ENCODE assay signal across 27 cellular contexts in genomic region chr6:45982280-45983036, GRCh38. TPM values are rescaled to one million over a fixed set of nuclear protein-coding genes. Genes with fewer than 3 reads are reported as not detected.
DNase-seq lines count a peak whose midpoint lies in the region; ATAC-seq, FAIRE-seq and TF ChIP-seq lines count a peak whose summit lies in the region.
"Had no signal": no experiment of that assay in that cellular context is flagged by ENCODE, and none has a peak within 500 bp of the region (broad histone marks: within the 10 kb centered on the region; RNA-seq: fewer than 3 reads in every experiment).

No MANE protein-coding gene starts in this region.

- 89% methylated on average over 9 of the region's 9 CpGs for WGBS in right cardiac atrium

- H3K27ac ChIP-seq in right cardiac atrium (ENCODE audit: low read length) (peak overlapping the region; percentile 30), right atrium auricular region (peak overlapping the region in 1 of 2 donors; percentile 5), mucosa of rectum (ENCODE audit: low read depth in 2 of 2, low read length in 2 of 2) (peak overlapping the region; percentile 69 to 90)
- H3K27ac ChIP-seq: C4-2B, SK-N-MC had no signal

- intact Hi-C loops in right cardiac atrium (cut with DNase I) = no loop called here

- no peaks in the 10 kb centered on the region for H3K36me3 Mint-ChIP-seq in type B pancreatic cell
- H3K36me3 Mint-ChIP-seq: CD8-positive, alpha-beta T cell had no signal

- H3K9me3 ChIP-seq in right cardiac atrium (ENCODE audit: control insufficient read depth, low read length) = no peaks in the 10 kb centered on the region
- no peaks in the 10 kb centered on the region for H3K9me3 ChIP-seq in right atrium auricular region
- H3K9me3 ChIP-seq in mucosa of rectum (ENCODE audit: control insufficient read depth in 2 of 2, low read length in 2 of 2) = no peaks in the 10 kb centered on the region
- H3K9me3 ChIP-seq: MG63, Peyer's patch had no signal

- H3K27ac Mint-ChIP-seq in type B pancreatic cell = peak overlapping the region; percentile 26
- H3K27ac Mint-ChIP-seq: B cell; CD8-positive, alpha-beta T cell had no signal

- TF ChIP-seq CTCF in right atrium auricular region (IDR thresholded peaks at IDR 0.05) (no peak), type B pancreatic cell (conservative IDR thresholded peaks at IDR 0.05) (no peak)

- FAIRE-seq in colon (lab: Jason Lieb, UNC) = peak; percentile 64
- FAIRE-seq: GM12892, K562 had no signal

- no peaks in the 10 kb centered on the region for H3K9me3 Mint-ChIP-seq in type B pancreatic cell
- H3K9me3 Mint-ChIP-seq: CD8-positive, alpha-beta T cell had no signal

- ATAC-seq in right cardiac atrium (no peak), HG03521 (IDR thresholded peaks at IDR 0.05; ENCODE audit: unreplicated experiment) (no peak), HG03196 (IDR thresholded peaks at IDR 0.05; ENCODE audit: unreplicated experiment) (no peak)
- ATAC-seq: CD8-positive, alpha-beta T cell; K562 had no signal

- H3K36me3 ChIP-seq in right atrium auricular region (no peaks in the 10 kb centered on the region), mucosa of rectum (ENCODE audit: control insufficient read depth in 2 of 2, insufficient read depth in 2 of 2, low read length in 2 of 2) (no peaks in the 10 kb centered on the region)
- H3K36me3 ChIP-seq: MG63, Peyer's patch had no signal

- no peak overlapping the region for H3K4me3 Mint-ChIP-seq in type B pancreatic cell
- H3K4me3 Mint-ChIP-seq: B cell; CD8-positive, alpha-beta T cell had no signal

- H3K27me3 Mint-ChIP-seq in type B pancreatic cell = no peaks in the 10 kb centered on the region

- no peaks in the 10 kb centered on the region for H3K27me3 ChIP-seq in right cardiac atrium (ENCODE audit: control insufficient read depth, insufficient read depth)
- no peaks in the 10 kb centered on the region for H3K27me3 ChIP-seq in right atrium auricular region
- H3K27me3 ChIP-seq in mucosa of rectum (ENCODE audit: control insufficient read depth in 2 of 2, insufficient read depth in 2 of 2, low read length in 2 of 2) = no peaks in the 10 kb centered on the region
- H3K27me3 ChIP-seq: MG63, Peyer's patch had no signal

- H3K4me3 ChIP-seq in right cardiac atrium (ENCODE audit: low read length) = no peak overlapping the region
- no peak overlapping the region for H3K4me3 ChIP-seq in right atrium auricular region
- no peak overlapping the region for H3K4me3 ChIP-seq in mucosa of rectum (ENCODE audit: low read length in 2 of 2)
- H3K4me3 ChIP-seq: K562, MG63, Peyer's patch, SK-N-MC had no signal

- H3K4me1 Mint-ChIP-seq in type B pancreatic cell (ENCODE audit: unreplicated experiment) = no peaks in the 10 kb centered on the region
- H3K4me1 Mint-ChIP-seq: B cell had no signal

- peak overlapping the region in 1 of 2 donors; percentile 50 for H3K9ac ChIP-seq in mucosa of rectum (ENCODE audit: low read depth in 1 of 2, low read length in 2 of 2)

- H3K4me1 ChIP-seq in right cardiac atrium (ENCODE audit: control insufficient read depth, insufficient read depth, low read length) (peaks cover 4% of the 10 kb centered on the region), right atrium auricular region (peaks cover 0 to 22% of the 10 kb centered on the region in 2 donors), mucosa of rectum (ENCODE audit: control insufficient read depth in 2 of 2, insufficient read depth in 2 of 2, low read length in 2 of 2) (peaks cover 19 to 28% of the 10 kb centered on the region in 2 donors)

- DNase-seq in right cardiac atrium = no peak
- DNase-seq in right atrium auricular region (ENCODE audit: low spot score) = no peak
- no peak for DNase-seq in type B pancreatic cell (ENCODE audit: extremely low spot score, unreplicated experiment)
- no peak for DNase-seq in activated naive CD4-positive, alpha-beta T cell treated with Interleukin-2 at 50 U/mL for 16 hours
- DNase-seq: CD8-positive, alpha-beta T cell; DMS 273 treated with DMSO at 0.1 percent for 48 hours; DND-41; MG63; NCI-H1105 treated with DMSO at 0.1 percent for 48 hours; NCI-H2029; NCI-H2227 treated with DMSO at 0.1 percent for 48 hours; NCI-H526 treated with DMSO at 0.1 percent for 48 hours; SIG-M5 had no signal

RNA-seq across cellular contexts. Expression of gene CLIC5, which starts 33.2 kb away (rescaled TPM):
- 100 to 1,000 TPM; 115 to 150 (median 124) TPM for total RNA-seq in right cardiac atrium
- polyA plus RNA-seq in right cardiac atrium = 60.5 TPM
- total RNA-seq in right atrium auricular region = 100 to 1,000 TPM in 1 of 2 donors, 10 to 100 TPM in 1; 99.8 to 114 TPM
- total RNA-seq in type B pancreatic cell (ENCODE audit: low replicate concordance) = 31.3 and 75.8 TPM in 2 replicates
- total RNA-seq: A673, H4, LHCN-M2, NCI-H460 had no signal
- polyA plus RNA-seq: K562 had no signal
